9 cellular contexts compared by ENCODE assay signal in genomic region chr13:83881917-83882625, GRCh38. TPM values are rescaled to one million over a fixed set of nuclear protein-coding genes. Genes with fewer than 3 reads are reported as not detected.
DNase-seq lines count a peak whose midpoint lies in the region; ATAC-seq and TF ChIP-seq lines count a peak whose summit lies in the region.
"Had no signal": no experiment of that assay in that cellular context is flagged by ENCODE, and none has a peak within 500 bp of the region (broad histone marks: within the 10 kb centered on the region; RNA-seq: fewer than 3 reads in every experiment).

TSS of gene SLITRK1 (minus strand) at chr13:83882474. CDS start at chr13:83881507, 967 bp downstream.

- no peak for ATAC-seq in HG02759 (IDR thresholded peaks at IDR 0.05; ENCODE audit: unreplicated experiment)

- H3K4me3 ChIP-seq in suprapubic skin: peak within 1 kb of the TSS; percentile 22
- H3K4me3 ChIP-seq: BLaER1 treated with 17β-estradiol and CSF1 and Interleukin-3, amounts not matched to agents 10 nM and 100 nM had no signal

- H3K4me1 ChIP-seq in suprapubic skin: peaks cover 34% of the 10 kb centered on the region
- H3K4me1 ChIP-seq: BLaER1 treated with 17β-estradiol and CSF1 and Interleukin-3, amounts not matched to agents 10 nM and 100 nM had no signal

- H3K9me3 ChIP-seq in suprapubic skin: no peaks in the 10 kb centered on the region

- TF ChIP-seq POLR2A in suprapubic skin (IDR thresholded peaks at IDR 0.05): no peak

- H3K27me3 ChIP-seq in suprapubic skin: peaks cover 60% of the 10 kb centered on the region
- H3K27me3 ChIP-seq: BLaER1 treated with 17β-estradiol and CSF1 and Interleukin-3, amounts not matched to agents 10 nM and 100 nM had no signal

- no peak for TF ChIP-seq EP300 in suprapubic skin (IDR thresholded peaks at IDR 0.05)

- WGBS in suprapubic skin: 2% methylated on average over 32 of the region's 32 CpGs

- TF ChIP-seq CTCF in suprapubic skin (IDR thresholded peaks at IDR 0.05): no peak

- H3K36me3 ChIP-seq in suprapubic skin: no peaks in the 10 kb centered on the region
- H3K36me3 ChIP-seq: BLaER1 treated with 17β-estradiol and CSF1 and Interleukin-3, amounts not matched to agents 10 nM and 100 nM had no signal

- DNase-seq in NCI-H1105 treated with DMSO at 0.1 percent for 48 hours (lab: John Stamatoyannopoulos, UW) (peak; percentile 13), NCI-H1105 (lab: John Stamatoyannopoulos, UW) (no peak), NCI-H1436 treated with DMSO at 0.1 percent for 48 hours (lab: John Stamatoyannopoulos, UW) (peak; percentile 14), amniotic stem cell (lab: John Stamatoyannopoulos, UW) (peak; percentile 37), iPS-NIHi11 (ENCODE audit: low spot score) (peak; percentile 76), suprapubic skin (ENCODE audit: low spot score in 2 of 2) (no peak)
- DNase-seq in activated effector memory CD4-positive, alpha-beta T cell treated with anti-CD3 and anti-CD28 coated beads, Interleukin-2, amount 50 U/mL, for 16 hours: no peak

- H3K27ac ChIP-seq in suprapubic skin: no peak within 1 kb of the TSS
- H3K27ac ChIP-seq: BLaER1 treated with 17β-estradiol and CSF1 and Interleukin-3, amounts not matched to agents 10 nM and 100 nM had no signal

RNA-seq across cellular contexts. Expression of gene SLITRK1, which starts in this region (rescaled TPM):
- not detected for total RNA-seq in suprapubic skin

Comparison
In these comparisons a context has a peak if more than half of its experiments do, and no peak if none do; other contexts are left out.
1. DNase-seq: peak in NCI-H1105 treated with DMSO at 0.1 percent for 48 hours (single experiment), NCI-H1436 treated with DMSO at 0.1 percent for 48 hours (single experiment), amniotic stem cell (single experiment) and iPS-NIHi11 (single experiment); none in NCI-H1105 (single experiment), suprapubic skin (0 of 2) and activated effector memory CD4-positive, alpha-beta T cell treated with anti-CD3 and anti-CD28 coated beads, Interleukin-2, amount 50 U/mL, for 16 hours (single experiment).